Comparison of ENCODE assay signal across 1 cellular context in genomic region chr1:38052750-38053415, GRCh38.
TF ChIP-seq lines count a peak whose summit lies in the region.

No MANE protein-coding gene starts in this region.

TF ChIP-seq in H1, 55 proteins besides CTCF, POLR2A, EP300 and RAD21:
- TF ChIP-seq POU5F1 (IDR thresholded peaks at IDR 0.05; ENCODE audit: low read depth, low read length) (peak; percentile 80), CHD1 (IDR thresholded peaks at IDR 0.05; ENCODE audit: low read depth, low read length) (no peak)
